ENCODE assay signal across 33 cellular contexts in genomic region chr2:124602759-124603158, GRCh38.
"Had no signal": no experiment of that assay in that cellular context is flagged by ENCODE, and none has a peak within 500 bp of the region (broad histone marks: within the 10 kb centered on the region; RNA-seq: fewer than 3 reads in every experiment).

No MANE protein-coding gene starts in this region.

- H3K36me3 ChIP-seq: adrenal gland, ascending aorta, brain microvascular endothelial cell, breast epithelium, cardiac muscle cell had no signal

- H3K27ac ChIP-seq: adrenal gland, ascending aorta, body of pancreas, brain microvascular endothelial cell, breast epithelium, cardiac muscle cell had no signal

- H3K9me3 ChIP-seq: adrenal gland, body of pancreas, breast epithelium had no signal

- H3K4me3 ChIP-seq: adrenal gland, ascending aorta, body of pancreas, breast epithelium, cardiac muscle cell had no signal

- H3K27me3 ChIP-seq: adrenal gland, ascending aorta, body of pancreas, brain microvascular endothelial cell, breast epithelium, cardiac muscle cell had no signal

- ATAC-seq: activated naive CD4-positive, alpha-beta T cell treated with anti-CD3 and anti-CD28 coated beads, Interleukin-2, amount 50 U/mL, for 72 hours; activated naive CD8-positive, alpha-beta T cell treated with anti-CD3 and anti-CD28 coated beads, Interleukin-2, amount 50 U/mL, for 24 hours; activated T-cell treated with anti-CD3 and anti-CD28 coated beads, Interleukin-2, amount 50 U/mL, for 4 hours; activated T-cell treated with anti-CD3 and anti-CD28 coated beads, Interleukin-2, amount 50 U/mL, for 72 hours; activated T-helper 17 cell treated with anti-CD3 and anti-CD28 coated beads, Interleukin-2, amount 50 U/mL, for 72 hours; body of pancreas had no signal

- DNase-seq: activated effector memory CD4-positive, alpha-beta T cell treated with anti-CD3 and anti-CD28 coated beads, Interleukin-2, amount 50 U/mL, for 16 hours; activated effector memory CD4-positive, alpha-beta T cell treated with Interleukin-2 at 50 U/mL for 16 hours; activated gamma-delta T cell; activated gamma-delta T cell treated with Interleukin-2 at 50 U/mL for 16 hours; activated naive CD4-positive, alpha-beta T cell; activated naive CD4-positive, alpha-beta T cell treated with anti-CD3 and anti-CD28 coated beads for 36 hours; activated naive CD4-positive, alpha-beta T cell treated with anti-CD3 and anti-CD28 coated beads, Interleukin-2, amount 10 ng/mL, durations not matched to agents 7 days and 5 days; activated naive CD4-positive, alpha-beta T cell treated with anti-CD3 and anti-CD28 coated beads, Interleukin-2, amount 50 U/mL, for 16 hours; activated naive CD4-positive, alpha-beta T cell treated with Interleukin-2 at 50 U/mL for 16 hours; activated naive CD8-positive, alpha-beta T cell treated with anti-CD3 and anti-CD28 coated beads for 36 hours; activated naive CD8-positive, alpha-beta T cell treated with anti-CD3 and anti-CD28 coated beads, Interleukin-2, amount 10 ng/mL, durations not matched to agents 7 days and 5 days; activated naive CD8-positive, alpha-beta T cell treated with anti-CD3 and anti-CD28 coated beads, Interleukin-2, amount 50 U/mL, for 24 hours; activated T-cell treated with anti-CD3 and anti-CD28 coated beads, Interleukin-2, amount 50 U/mL, for 24 hours; activated T-cell treated with anti-CD3 and anti-CD28 coated beads, Interleukin-2, amount 50 U/mL, for 4 hours; activated T-cell treated with anti-CD3 and anti-CD28 coated beads, Interleukin-2, amount 50 U/mL, for 48 hours; activated T-cell treated with anti-CD3 and anti-CD28 coated beads, Interleukin-2, amount 50 U/mL, for 72 hours; adrenal gland; amniotic stem cell; amygdala; anterior cingulate cortex; aorta; body of pancreas; brain microvascular endothelial cell; caudate nucleus; central memory CD4-positive, alpha-beta T cell; cerebellar nuclear complex had no signal

- H3K4me1 ChIP-seq: adrenal gland, ascending aorta, body of pancreas, breast epithelium had no signal

- FAIRE-seq: astrocyte, bronchial epithelial cell had no signal
